24 cellular contexts compared by ENCODE assay signal in the genomic region with DNA sequence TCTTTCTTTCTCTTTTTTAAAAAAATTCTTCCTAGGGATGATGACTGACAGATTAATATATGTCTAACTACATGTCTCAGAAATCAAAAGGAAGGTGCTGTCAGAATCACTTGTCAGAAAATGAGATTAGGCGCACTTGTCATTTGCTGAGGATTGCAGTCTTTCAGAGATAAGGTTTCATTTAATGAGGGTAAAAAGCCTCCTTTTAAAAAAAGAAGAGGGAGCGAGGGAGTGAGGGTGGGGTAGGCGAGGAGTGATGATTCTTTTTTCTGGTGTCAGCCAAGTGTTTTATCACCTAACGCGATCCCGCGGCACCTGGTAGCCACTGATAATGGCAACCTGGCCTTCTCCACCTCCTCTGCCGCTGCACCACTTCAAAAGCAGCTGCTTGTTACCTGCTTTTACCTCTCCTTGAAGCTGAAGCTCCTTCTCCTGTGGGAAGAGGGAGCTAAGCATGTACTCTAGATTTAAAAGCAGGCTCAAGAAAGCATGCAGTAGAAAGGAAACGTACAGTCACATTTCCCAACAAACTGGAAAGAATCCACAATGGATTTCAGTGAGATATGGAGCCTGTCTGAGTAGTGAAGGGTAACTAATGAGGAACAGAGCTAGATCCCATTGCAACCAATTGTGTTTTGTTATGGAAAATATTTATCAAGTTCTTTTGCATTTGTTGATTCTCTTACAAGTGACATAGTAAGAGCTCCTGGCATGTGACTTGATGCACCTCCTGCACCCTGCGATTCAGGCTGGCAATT.
DNase-seq lines count a peak whose midpoint lies in the region; ATAC-seq and TF ChIP-seq lines count a peak whose summit lies in the region.
"Had no signal": no experiment of that assay in that cellular context is flagged by ENCODE, and none has a peak within 500 bp of the region (broad histone marks: within the 10 kb centered on the region; RNA-seq: fewer than 3 reads in every experiment).

No MANE protein-coding gene starts in this region.

- no peak for TF ChIP-seq CTCF in SK-N-SH (IDR thresholded peaks at IDR 0.05)
- no peak for TF ChIP-seq CTCF in CD14-positive monocyte (IDR thresholded peaks at IDR 0.05)
- TF ChIP-seq CTCF in OCI-LY7 (conservative IDR thresholded peaks at IDR 0.05; ENCODE audit: low read length), result no peak

- H3K27me3 ChIP-seq in SK-N-SH (ENCODE audit: insufficient read depth), result no peaks in the 10 kb centered on the region
- H3K27me3 ChIP-seq: BLaER1, foreskin keratinocyte, upper lobe of left lung had no signal

- H3K79me2 ChIP-seq in SK-N-SH (ENCODE audit: insufficient read depth) (no peaks in the 10 kb centered on the region), OCI-LY7 (ENCODE audit: insufficient read depth, low read depth, low read length) (no peaks in the 10 kb centered on the region)

- H3K9ac ChIP-seq in SK-N-SH, result no peak overlapping the region
- H3K9ac ChIP-seq: BLaER1 had no signal

- no peaks in the 10 kb centered on the region for H3K9me3 Mint-ChIP-seq in CD14-positive monocyte
- H3K9me3 Mint-ChIP-seq: activated T-cell treated with anti-CD3 and anti-CD28 coated beads, Interleukin-2, amount 50 U/mL, for 24 hours; neural crest cell had no signal

- no peak overlapping the region for H3K4me2 ChIP-seq in SK-N-SH
- H3K4me2 ChIP-seq in OCI-LY7 (ENCODE audit: low read length), result no peak overlapping the region
- H3K4me2 ChIP-seq: A549, BLaER1 had no signal

- H3K36me3 ChIP-seq in SK-N-SH (replicated peaks in 1 of 2; ENCODE audit: control insufficient read depth in 1 of 2, insufficient read depth in 2 of 2, low read length in 1 of 2) (no peaks in the 10 kb centered on the region), OCI-LY7 (ENCODE audit: insufficient read depth, low read length) (no peaks in the 10 kb centered on the region)
- H3K36me3 ChIP-seq: prostate gland, upper lobe of left lung had no signal

- TF ChIP-seq RAD21 in SK-N-SH (IDR thresholded peaks at IDR 0.05; ENCODE audit: low read length), result no peak

- no peak for ATAC-seq in SK-N-SH treated with all-trans-retinoic acid at 6 μM for 48 hours
- ATAC-seq: A549, foreskin keratinocyte, left ventricle myocardium superior, Right ventricle myocardium inferior had no signal

- no peak for TF ChIP-seq EP300 in SK-N-SH (IDR thresholded peaks at IDR 0.05; ENCODE audit: borderline replicate concordance in 1 of 2, low read depth in 1 of 2, low read length in 1 of 2)

- no peaks in the 10 kb centered on the region for H4K20me1 ChIP-seq in SK-N-SH (ENCODE audit: insufficient read depth)
- H4K20me1 ChIP-seq in OCI-LY7 (ENCODE audit: insufficient read depth, low read length), result no peaks in the 10 kb centered on the region
- H4K20me1 ChIP-seq: BLaER1 had no signal

- H3K27ac ChIP-seq in SK-N-SH (ENCODE audit: low read depth in 2 of 2, low read length in 1 of 2) (no peak overlapping the region), substantia nigra (ENCODE audit: low read depth, low read length, poor library complexity, severe bottlenecking) (no peak overlapping the region), OCI-LY7 (ENCODE audit: low read depth, low read length, poor library complexity, severe bottlenecking) (no peak overlapping the region)
- H3K27ac ChIP-seq: A549, BLaER1, foreskin keratinocyte, prostate gland, upper lobe of left lung had no signal

- H3K4me3 ChIP-seq in SK-N-SH (ENCODE audit: low read depth in 2 of 2, low read length in 1 of 2) (no peak overlapping the region), OCI-LY7 (ENCODE audit: low read depth, low read length, poor library complexity, severe bottlenecking) (no peak overlapping the region)
- H3K4me3 ChIP-seq: A549, BLaER1, prostate gland, upper lobe of left lung had no signal

- WGBS in SK-N-SH (ENCODE audit: low lambda C conversion rate), result 94% methylated on average over 10 of the region's 10 CpGs

- POLR2A ChIA-PET in SK-N-SH (lab: Yijun Ruan, JAX) (interaction anchor here (0.7 kb wide), 1 partner anchor 115 kb away, joined by 3 read pairs; no protein-coding TSS in a partner anchor), OCI-LY7 (lab: Charles Lee) (no interaction called here)

- no peak overlapping the region for H2AFZ ChIP-seq in SK-N-SH (ENCODE audit: low read depth)
- no peak overlapping the region for H2AFZ ChIP-seq in OCI-LY7 (ENCODE audit: low read length)

- H3K4me3 Mint-ChIP-seq in CD14-positive monocyte, result no peak overlapping the region
- H3K4me3 Mint-ChIP-seq: activated T-cell treated with anti-CD3 and anti-CD28 coated beads, Interleukin-2, amount 50 U/mL, for 24 hours; neural crest cell had no signal

- no TSS peak for BruUV-seq in OCI-LY7 (replicated peaks; lab: Mats Ljungman, UMichigan)

- H3K36me3 Mint-ChIP-seq in CD14-positive monocyte, result no peaks in the 10 kb centered on the region

- peaks cover 0 to 2% (median 1%) of the 10 kb centered on the region in 3 donors for H3K27me3 Mint-ChIP-seq in CD14-positive monocyte (ENCODE audit: low read depth in 3 of 3)

- H3K4me1 ChIP-seq in SK-N-SH (ENCODE audit: control insufficient read depth in 1 of 2, insufficient read depth in 2 of 2, low read depth in 1 of 2, low read length in 1 of 2) (peaks cover 0 to 11% of the 10 kb centered on the region in 2 experiments; a peak in 2 of 4 replicates), OCI-LY7 (ENCODE audit: insufficient read depth, low read length, poor library complexity, severe bottlenecking) (no peaks in the 10 kb centered on the region)
- H3K4me1 ChIP-seq: A549, foreskin keratinocyte, prostate gland, upper lobe of left lung had no signal

- CTCF ChIA-PET in SK-N-SH (lab: Yijun Ruan, JAX) (interaction anchor here (0.6 to 1.4 kb wide), 7 partner anchors 10 to 1236 kb away, joined by 3 to 5 read pairs (median 3); no protein-coding TSS in a partner anchor), OCI-LY7 (lab: Charles Lee; ENCODE audit: unreplicated experiment) (no interaction called here)

- intact Hi-C loops in CD14-positive monocyte (cut with micrococcal nuclease), result no loop called here
- intact Hi-C loops in OCI-LY7 (cut with micrococcal nuclease; ENCODE audit: unreplicated experiment), result no loop called here

- DNase-seq in SK-N-SH (no peak), NCI-H2171 treated with DMSO at 0.1 percent for 48 hours (lab: John Stamatoyannopoulos, UW) (peak; percentile 90), astrocyte of the hippocampus (ENCODE audit: low read depth, low spot score) (peak; percentile 30), NK-92 (lab: John Stamatoyannopoulos, UW; ENCODE audit: unreplicated experiment) (no peak), CD14-positive monocyte (ENCODE audit: low spot score) (no peak), substantia nigra (lab: John Stamatoyannopoulos, UW) (no peak), OCI-LY7 (ENCODE audit: low spot score) (no peak)
- DNase-seq: activated CD4-positive, alpha-beta T cell treated with anti-CD3 and anti-CD28 coated beads for 1 hour; activated CD8-positive, alpha-beta memory T cell treated with anti-CD3 and anti-CD28 coated beads for 24 hours; activated naive CD4-positive, alpha-beta T cell treated with Interleukin-2 at 50 U/mL for 16 hours; activated T-cell treated with anti-CD3 and anti-CD28 coated beads, Interleukin-2, amount 50 U/mL, for 24 hours; amygdala; central memory CD4-positive, alpha-beta T cell; foreskin keratinocyte; left ventricle myocardium superior; NCI-H526; SW 1271; upper lobe of left lung had no signal

- no peaks in the 10 kb centered on the region for H3F3A ChIP-seq in SK-N-SH (replicated peaks; ENCODE audit: insufficient read depth)

- H3K9me3 ChIP-seq in SK-N-SH, result no peaks in the 10 kb centered on the region
- no peaks in the 10 kb centered on the region for H3K9me3 ChIP-seq in OCI-LY7 (ENCODE audit: low read length)
- H3K9me3 ChIP-seq: A549, BLaER1, prostate gland, upper lobe of left lung had no signal

- no peak overlapping the region for H3K27ac Mint-ChIP-seq in CD14-positive monocyte
- H3K27ac Mint-ChIP-seq: activated T-cell treated with anti-CD3 and anti-CD28 coated beads, Interleukin-2, amount 50 U/mL, for 24 hours had no signal

- H3K9me2 ChIP-seq in SK-N-SH (no peaks in the 10 kb centered on the region), OCI-LY7 (ENCODE audit: insufficient read depth, low read length) (no peaks in the 10 kb centered on the region)

- peaks cover 4% of the 10 kb centered on the region for H3K4me1 Mint-ChIP-seq in CD14-positive monocyte

TF ChIP-seq in SK-N-SH, 30 proteins besides CTCF, POLR2A, EP300 and RAD21 (continues in another document):
- no peak for TF ChIP-seq TEAD4 (IDR thresholded peaks at IDR 0.05; ENCODE audit: borderline replicate concordance, insufficient read depth)

TF ChIP-seq in SK-N-SH treated with all-trans-retinoic acid at 6 μM for 48 hours, 23 proteins besides CTCF, POLR2A, EP300 and RAD21 (continues in another document):
- TF ChIP-seq ZNF70 (CRISPR knock-in tag; IDR thresholded peaks at IDR 0.05), result no peak
- no peak for TF ChIP-seq OSR1 (CRISPR knock-in tag; IDR thresholded peaks at IDR 0.05)
- no peak for TF ChIP-seq BACH2 (CRISPR knock-in tag; IDR thresholded peaks at IDR 0.05; ENCODE audit: borderline replicate concordance)
- TF ChIP-seq, protein P1, sequence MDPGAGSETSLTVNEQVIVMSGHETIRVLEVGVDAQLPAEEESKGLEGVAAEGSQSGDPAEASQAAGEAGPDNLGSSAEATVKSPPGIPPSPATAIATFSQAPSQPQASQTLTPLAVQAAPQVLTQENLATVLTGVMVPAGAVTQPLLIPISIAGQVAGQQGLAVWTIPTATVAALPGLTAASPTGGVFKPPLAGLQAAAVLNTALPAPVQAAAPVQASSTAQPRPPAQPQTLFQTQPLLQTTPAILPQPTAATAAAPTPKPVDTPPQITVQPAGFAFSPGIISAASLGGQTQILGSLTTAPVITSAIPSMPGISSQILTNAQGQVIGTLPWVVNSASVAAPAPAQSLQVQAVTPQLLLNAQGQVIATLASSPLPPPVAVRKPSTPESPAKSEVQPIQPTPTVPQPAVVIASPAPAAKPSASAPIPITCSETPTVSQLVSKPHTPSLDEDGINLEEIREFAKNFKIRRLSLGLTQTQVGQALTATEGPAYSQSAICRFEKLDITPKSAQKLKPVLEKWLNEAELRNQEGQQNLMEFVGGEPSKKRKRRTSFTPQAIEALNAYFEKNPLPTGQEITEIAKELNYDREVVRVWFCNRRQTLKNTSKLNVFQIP (CRISPR knock-in tag; IDR thresholded peaks at IDR 0.05; ENCODE audit: borderline replicate concordance, low read depth), result no peak
- no peak for TF ChIP-seq ZFP3 (CRISPR knock-in tag; IDR thresholded peaks at IDR 0.05)
- TF ChIP-seq, protein P2, sequence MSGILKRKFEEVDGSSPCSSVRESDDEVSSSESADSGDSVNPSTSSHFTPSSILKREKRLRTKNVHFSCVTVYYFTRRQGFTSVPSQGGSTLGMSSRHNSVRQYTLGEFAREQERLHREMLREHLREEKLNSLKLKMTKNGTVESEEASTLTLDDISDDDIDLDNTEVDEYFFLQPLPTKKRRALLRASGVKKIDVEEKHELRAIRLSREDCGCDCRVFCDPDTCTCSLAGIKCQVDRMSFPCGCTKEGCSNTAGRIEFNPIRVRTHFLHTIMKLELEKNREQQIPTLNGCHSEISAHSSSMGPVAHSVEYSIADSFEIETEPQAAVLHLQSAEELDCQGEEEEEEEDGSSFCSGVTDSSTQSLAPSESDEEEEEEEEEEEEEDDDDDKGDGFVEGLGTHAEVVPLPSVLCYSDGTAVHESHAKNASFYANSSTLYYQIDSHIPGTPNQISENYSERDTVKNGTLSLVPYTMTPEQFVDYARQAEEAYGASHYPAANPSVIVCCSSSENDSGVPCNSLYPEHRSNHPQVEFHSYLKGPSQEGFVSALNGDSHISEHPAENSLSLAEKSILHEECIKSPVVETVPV (CRISPR knock-in tag; IDR thresholded peaks at IDR 0.05), result no peak
- TF ChIP-seq ZNF565 (CRISPR knock-in tag; conservative IDR thresholded peaks at IDR 0.05; ENCODE audit: low read depth), result no peak

Comparison
In these comparisons a context has a peak if more than half of its experiments do, and no peak if none do; other contexts are left out.
1. DNase-seq: peak in NCI-H2171 treated with DMSO at 0.1 percent for 48 hours (single experiment) and astrocyte of the hippocampus (single experiment); none in SK-N-SH (single experiment), NK-92 (single experiment), CD14-positive monocyte (single experiment), substantia nigra (0 of 49) and OCI-LY7 (single experiment).